Comparison of ENCODE assay signal across 7 cellular contexts in genomic region chr4:7156273-7157139, GRCh38. TPM values are rescaled to one million over a fixed set of nuclear protein-coding genes. Genes with fewer than 3 reads are reported as not detected.
DNase-seq lines count a peak whose midpoint lies in the region; ATAC-seq, FAIRE-seq and TF ChIP-seq lines count a peak whose summit lies in the region.

No MANE protein-coding gene starts in this region.

- DNase-seq in HEK293T (ENCODE audit: extremely low spot score): peak; percentile 48
- DNase-seq in K562 (ENCODE audit: extremely low read depth in 1 of 4, low spot score in 3 of 4): peak in 3 of 4 experiments; percentile 30 to 54 (median 50)
- DNase-seq in inferior parietal cortex (ENCODE audit: extremely low spot score): peak; percentile 45
- no peak for DNase-seq in thoracic aorta (ENCODE audit: low spot score)
- no peak for DNase-seq in NCI-H2029 (lab: John Stamatoyannopoulos, UW)
- DNase-seq in germinal center (ENCODE audit: low spot score): no peak
- DNase-seq in activated CD8-positive, alpha-beta T cell treated with anti-CD3 and anti-CD28 coated beads for 36 hours: no peak

- CTCF ChIA-PET in HEK293T (lab: Yijun Ruan, JAX): interaction anchor here (0.6 to 1.1 kb wide), 5 partner anchors 10 to 89 kb away, joined by 3 to 5 read pairs (median 3); no protein-coding TSS in a partner anchor
- CTCF ChIA-PET in K562 (lab: Yijun Ruan, JAX; ENCODE audit: low intra/inter-chr PET ratio): interaction anchor here (0.6 kb wide), 1 partner anchor 255 kb away, joined by 4 read pairs; no protein-coding TSS in a partner anchor
- CTCF ChIA-PET in activated CD8-positive, alpha-beta T cell treated with anti-CD3 and anti-CD28 coated beads for 36 hours (lab: Charles Lee): interaction anchor here (1.3 kb wide), 1 partner anchor 8 kb away, joined by 5 read pairs; no protein-coding TSS in a partner anchor

- H3K9me3 ChIP-seq in K562 (replicated peaks; ENCODE audit: control insufficient read depth, insufficient read depth, low read depth, low read length) (no peaks in the 10 kb centered on the region), thoracic aorta (no peaks in the 10 kb centered on the region)

- no peak overlapping the region for H3K4me3 Mint-ChIP-seq in activated CD8-positive, alpha-beta T cell treated with anti-CD3 and anti-CD28 coated beads for 36 hours

- peak overlapping the region; percentile 37; the same call in 1 of the 2 replicates for H3K4me2 ChIP-seq in K562 (ENCODE audit: insufficient read depth, low read length)

- no peak overlapping the region for H3K27ac Mint-ChIP-seq in activated CD8-positive, alpha-beta T cell treated with anti-CD3 and anti-CD28 coated beads for 36 hours

- in situ Hi-C loops in K562 (cut with MboI): no loop called here

- peaks cover 7% of the 10 kb centered on the region for H3K27me3 Mint-ChIP-seq in activated CD8-positive, alpha-beta T cell treated with anti-CD3 and anti-CD28 coated beads for 36 hours

- H3K4me1 Mint-ChIP-seq in activated CD8-positive, alpha-beta T cell treated with anti-CD3 and anti-CD28 coated beads for 36 hours (ENCODE audit: low read depth): no peaks in the 10 kb centered on the region

- intact Hi-C loops in K562 (cut with micrococcal nuclease): no loop called here
- intact Hi-C loops in activated CD8-positive, alpha-beta T cell treated with anti-CD3 and anti-CD28 coated beads for 36 hours (cut with micrococcal nuclease): no loop called here

- H3K27ac ChIP-seq in K562 (ENCODE audit: extremely low read depth, low read depth, low read length): no peak overlapping the region
- H3K27ac ChIP-seq in thoracic aorta: no peak overlapping the region

- H3K36me3 Mint-ChIP-seq in activated CD8-positive, alpha-beta T cell treated with anti-CD3 and anti-CD28 coated beads for 36 hours (ENCODE audit: low read depth): no peaks in the 10 kb centered on the region

- peak overlapping the region; percentile 78 for H2AFZ ChIP-seq in K562 (ENCODE audit: low read depth, low read length)

- POLR2A ChIA-PET in HEK293T (lab: Yijun Ruan, JAX) (no interaction called here), K562 (lab: Yijun Ruan, JAX) (interaction anchor here (0.5 to 0.6 kb wide), 2 partner anchors 75 to 99 kb away, joined by 3 to 4 read pairs; no protein-coding TSS in a partner anchor)
- POLR2A ChIA-PET in activated CD8-positive, alpha-beta T cell treated with anti-CD3 and anti-CD28 coated beads for 36 hours (lab: Charles Lee): no interaction called here

- WGBS in K562 (ENCODE audit: insufficient coverage, low coverage, missing lambda C conversion rate): 11% methylated on average over 19 of the region's 19 CpGs

- TF ChIP-seq EP300 in K562 (IDR thresholded peaks at IDR 0.05; ENCODE audit: low read length): no peak

- no peaks in the 10 kb centered on the region for H3K36me3 ChIP-seq in K562 (ENCODE audit: control insufficient read depth, insufficient read depth, low read length)
- H3K36me3 ChIP-seq in thoracic aorta: no peaks in the 10 kb centered on the region

- TF ChIP-seq POLR2A in K562 (conservative IDR thresholded peaks at IDR 0.05): no peak

- H3K4me3 ChIP-seq in K562 (no peak overlapping the region), thoracic aorta (no peak overlapping the region)

- H4K20me1 ChIP-seq in K562 (replicated peaks; ENCODE audit: control insufficient read depth, insufficient read depth, low read length): no peaks in the 10 kb centered on the region

- peaks cover 14 to 15% of the 10 kb centered on the region in 2 experiments; a peak in 3 of 5 replicates for H3K4me1 ChIP-seq in K562 (replicated peaks in 1 of 2; ENCODE audit: control insufficient read depth in 2 of 2, insufficient read depth in 2 of 2, low read length in 2 of 2)
- peaks cover 0 to 3% of the 10 kb centered on the region in 2 donors for H3K4me1 ChIP-seq in thoracic aorta (ENCODE audit: control insufficient read depth in 1 of 2, low read depth in 2 of 2)

- H3K27me3 ChIP-seq in K562 (ENCODE audit: control insufficient read depth in 2 of 2, insufficient read depth in 2 of 2, low read length in 2 of 2) (peaks cover 36 to 72% of the 10 kb centered on the region in 2 experiments), thoracic aorta (replicated peaks; ENCODE audit: insufficient read depth) (no peaks in the 10 kb centered on the region)

- no TSS peak for BruUV-seq in K562 (replicated peaks; lab: Mats Ljungman, UMichigan)

- peak; percentile 34 to 71 (median 49) for TF ChIP-seq CTCF in K562 (IDR thresholded peaks at IDR 0.05 in 2 of 3, conservative IDR thresholded peaks at IDR 0.05 in 1 of 3; ENCODE audit: insufficient read depth in 2 of 3, low read depth in 1 of 3, low read length in 3 of 3)
- peak; percentile 30 for TF ChIP-seq CTCF in thoracic aorta (IDR thresholded peaks at IDR 0.05)
- TF ChIP-seq CTCF in activated CD8-positive, alpha-beta T cell treated with anti-CD3 and anti-CD28 coated beads for 36 hours (IDR thresholded peaks at IDR 0.05): no peak

- H3K9ac ChIP-seq in K562 (ENCODE audit: insufficient read depth in 1 of 2, low read depth in 2 of 2, low read length in 2 of 2): no peak overlapping the region

- TF ChIP-seq RAD21 in K562 (CRISPR knock-in tag; conservative IDR thresholded peaks at IDR 0.05 in 1 of 2, IDR thresholded peaks at IDR 0.05 in 1 of 2): no peak

- ATAC-seq in K562: peak; percentile 72
- no peak for ATAC-seq in thoracic aorta (ENCODE audit: insufficient number of reproducible peaks, low FRiP score, low read depth)
- no peak for ATAC-seq in activated CD8-positive, alpha-beta T cell treated with anti-CD3 and anti-CD28 coated beads for 36 hours

- H3K79me2 ChIP-seq in K562 (ENCODE audit: control insufficient read depth, insufficient read depth, low read length): no peaks in the 10 kb centered on the region

- FAIRE-seq in K562 (lab: Jason Lieb, UNC): peak; percentile 15

- no peaks in the 10 kb centered on the region for H3K9me1 ChIP-seq in K562 (ENCODE audit: control insufficient read depth, insufficient read depth, low read length)

- H3K9me3 Mint-ChIP-seq in activated CD8-positive, alpha-beta T cell treated with anti-CD3 and anti-CD28 coated beads for 36 hours: no peaks in the 10 kb centered on the region

TF ChIP-seq in HEK293T, 16 proteins besides CTCF, POLR2A, EP300 and RAD21:
- no peak for TF ChIP-seq ARNT (IDR thresholded peaks at IDR 0.05)
- no peak for TF ChIP-seq FOXM1 (IDR thresholded peaks at IDR 0.05; ENCODE audit: borderline replicate concordance)
- no peak for TF ChIP-seq SP1 (IDR thresholded peaks at IDR 0.05)
- no peak for TF ChIP-seq TARDBP (IDR thresholded peaks at IDR 0.05)
- no peak for TF ChIP-seq BHLHE40 (IDR thresholded peaks at IDR 0.05; ENCODE audit: borderline replicate concordance)
- TF ChIP-seq FOXK2 (IDR thresholded peaks at IDR 0.05): no peak
- TF ChIP-seq SUZ12 (IDR thresholded peaks at IDR 0.05): no peak
TF ChIP-seq in HEK293T: peak in this region for 0.

TF ChIP-seq in K562, 482 proteins besides CTCF, POLR2A, EP300 and RAD21 (continues in another document):
- TF ChIP-seq ZNF239 (CRISPR knock-in tag; IDR thresholded peaks at IDR 0.05) (no peak), E2F6 (IDR thresholded peaks at IDR 0.05; ENCODE audit: borderline replicate concordance in 1 of 2, extremely low read depth in 1 of 2, insufficient read depth in 1 of 2, insufficient read length in 1 of 2, low read depth in 1 of 2, low read length in 1 of 2, poor library complexity in 1 of 2, severe bottlenecking in 1 of 2) (peak in 1 of 2 experiments; percentile 26), ETV5 (CRISPR knock-in tag; IDR thresholded peaks at IDR 0.05; ENCODE audit: low read depth) (no peak), NR3C1 (CRISPR knock-in tag; IDR thresholded peaks at IDR 0.05) (no peak), CSDE1 (IDR thresholded peaks at IDR 0.05) (no peak), FUS (optimal IDR thresholded peaks at IDR 0.05; ENCODE audit: low read depth, low read length) (no peak)

RNA-seq across cellular contexts. Expression of gene SORCS2, which starts 35.8 kb away (rescaled TPM):
- not detected in 2 replicates for total RNA-seq in K562 (2011; cell fraction: chromatin; rRNA removed; ENCODE audit: low replicate concordance)
- not detected in 2 replicates for total RNA-seq in K562 (2011; cell fraction: nucleolus; rRNA removed)
- total RNA-seq in K562 (2011; cell fraction: nucleoplasm; rRNA removed): not detected in 2 replicates
- total RNA-seq in K562 (2014; rRNA removed) (not detected in 2 replicates), K562 (2014; rRNA removed; fragmentation: Illumina TruSeq; extraction: Trizol) (not detected in 2 replicates), K562 (2015; rRNA removed; fragmentation: Illumina TruSeq; extraction: Trizol) (not detected in 2 replicates), K562 (2021) (0.04 TPM in 1 of 2 replicates, not detected in the other), thoracic aorta (under 1 TPM; 0.68 to 0.92 TPM)
- polyA plus RNA-seq in K562 (2011; rRNA removed) (not detected in 2 replicates), K562 (2014; fragmentation: Illumina TruSeq; extraction: Trizol) (not detected in 2 replicates), K562 (2014; fragmentation: Nextera tagmentation; extraction: Ambion mirVana) (not detected), K562 (2014; rRNA removed) (not detected in 2 replicates)
- 0.03 TPM in 1 of 2 replicates, not detected in the other for polyA plus RNA-seq in K562 (2011; cell fraction: cytosol; rRNA removed)
- 0.18 TPM in 1 of 2 replicates, not detected in the other for polyA plus RNA-seq in K562 (2011; cell fraction: nucleus; rRNA removed)
- 0.11 TPM in 1 of 2 replicates, not detected in the other for polyA plus RNA-seq in K562 (2012)
- polyA minus RNA-seq in K562 (2011; rRNA and poly(A)+ RNA removed): not detected in 2 replicates
- not detected in 2 replicates for polyA minus RNA-seq in K562 (2011; cell fraction: cytosol; rRNA and poly(A)+ RNA removed)
- polyA minus RNA-seq in K562 (2011; cell fraction: nucleus; rRNA and poly(A)+ RNA removed): not detected in 2 replicates
- under 1 TPM in 1 of 2 experiments, not detected in 1; 0.05 TPM for total RNA-seq in activated CD8-positive, alpha-beta T cell treated with anti-CD3 and anti-CD28 coated beads for 36 hours

Comparison
In these comparisons a context has a peak if more than half of its experiments do, and no peak if none do; other contexts are left out.
1. DNase-seq: peak in HEK293T (single experiment), K562 (3 of 4) and inferior parietal cortex (single experiment); none in thoracic aorta (single experiment), NCI-H2029 (single experiment), germinal center (single experiment) and activated CD8-positive, alpha-beta T cell treated with anti-CD3 and anti-CD28 coated beads for 36 hours (single experiment).